In the genomic region with DNA sequence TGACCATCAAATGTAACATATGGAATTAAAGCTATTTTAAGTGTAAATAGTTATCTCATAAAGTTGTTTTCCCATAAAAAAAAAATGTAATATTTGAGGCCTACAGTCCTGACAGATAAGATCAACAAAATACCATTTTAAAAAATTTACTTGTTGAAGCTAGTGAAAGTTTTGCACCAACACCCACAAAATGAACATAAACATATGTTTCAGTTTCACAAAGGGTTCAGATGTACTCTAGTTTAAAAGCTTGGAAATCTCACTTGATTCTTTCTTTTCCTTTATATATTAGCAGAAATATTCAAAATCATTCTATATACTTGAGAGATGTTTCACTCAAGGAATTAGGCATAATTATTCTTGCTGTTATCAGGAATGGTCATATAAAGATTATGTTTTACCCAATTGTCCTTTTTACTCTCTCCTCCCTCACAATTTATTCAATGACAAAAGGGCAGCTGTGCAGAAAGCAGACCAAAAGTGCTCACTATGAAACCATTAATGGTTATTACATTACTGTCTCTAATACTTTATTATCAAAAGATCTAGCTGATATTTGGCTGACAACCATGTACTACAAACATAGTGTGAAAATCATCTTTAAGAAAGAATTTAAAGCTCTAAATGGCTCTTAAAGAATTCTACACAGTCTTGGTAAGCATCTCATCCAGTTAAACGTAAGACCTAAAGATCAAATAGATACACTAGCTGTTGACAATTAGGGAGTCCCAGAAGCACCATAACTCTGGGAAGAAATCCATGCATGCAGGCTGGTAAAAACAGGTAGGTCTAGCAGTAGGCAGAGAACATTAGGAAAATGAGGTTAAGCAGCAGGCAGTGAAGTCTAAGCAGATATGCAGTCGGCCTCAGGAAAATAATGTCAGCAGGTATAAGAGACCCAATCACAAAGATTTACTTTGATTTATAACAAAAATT, we compare ENCODE assay signal across 25 cellular contexts. TPM values are rescaled to one million over a fixed set of nuclear protein-coding genes. Genes with fewer than 3 reads are reported as not detected.
DNase-seq lines count a peak whose midpoint lies in the region; ATAC-seq and TF ChIP-seq lines count a peak whose summit lies in the region.
"Had no signal": no experiment of that assay in that cellular context is flagged by ENCODE, and none has a peak within 500 bp of the region (broad histone marks: within the 10 kb centered on the region; RNA-seq: fewer than 3 reads in every experiment).

No MANE protein-coding gene starts in this region.

- ATAC-seq in Right ventricle myocardium inferior: peak; percentile 9
- ATAC-seq in HG02885 (IDR thresholded peaks at IDR 0.05; ENCODE audit: poor library complexity, unreplicated experiment): peak; percentile 65
- ATAC-seq in right cardiac atrium: no peak
- ATAC-seq: body of pancreas had no signal

- peaks cover 10% of the 10 kb centered on the region for H3K36me3 ChIP-seq in right atrium auricular region
- H3K36me3 ChIP-seq in A673 (ENCODE audit: insufficient read depth, low read length, poor library complexity, severe bottlenecking): no peaks in the 10 kb centered on the region
- H3K36me3 ChIP-seq: colonic mucosa, neutrophil had no signal

- H3K27ac Mint-ChIP-seq in T-helper 2 cell treated with Interferon-gamma antibody and Interleukin-4, amounts not matched to agents 5 μg/mL and 100 μg/mL, for 36 hours: no peak overlapping the region
- no peak overlapping the region for H3K27ac Mint-ChIP-seq in H9
- H3K27ac Mint-ChIP-seq: activated T-cell treated with anti-CD3 and anti-CD28 coated beads, Interleukin-2, amount 50 U/mL, for 24 hours; CD4-positive, CD25-positive, alpha-beta regulatory T cell; stimulated activated naive CD8-positive, alpha-beta T cell treated with anti-CD3 and anti-CD28 coated beads, Interleukin-15, Interleukin-2, amounts not matched to agents 100 ng/mL and 50 ng/mL, for 24 hours had no signal

- no peaks in the 10 kb centered on the region for H3K79me2 ChIP-seq in H9 (ENCODE audit: insufficient read depth, low read length)

- H3K14ac ChIP-seq in H9 (ENCODE audit: insufficient read depth, low read length): no peak overlapping the region

- WGBS in right cardiac atrium: 70% methylated on average over 2 of the region's 2 CpGs
- WGBS in H9 (ENCODE audit: extremely low coverage, insufficient read length, low lambda C conversion rate): no CpG with 5 or more reads among the region's 2 CpGs

- POLR2A ChIA-PET in A673 (lab: Charles Lee; ENCODE audit: low non-redundant PET): no interaction called here

- no peak overlapping the region for H2BK20ac ChIP-seq in H9 (ENCODE audit: low read depth, low read length, poor library complexity, severe bottlenecking)

- no peak overlapping the region for H2BK15ac ChIP-seq in H9 (ENCODE audit: low read depth, low read length)

- no peak overlapping the region for H3T11ph ChIP-seq in H9 (ENCODE audit: low read length)

- BruUV-seq in A673 (replicated peaks; lab: Mats Ljungman, UMichigan): no TSS peak

- no peak overlapping the region for H2AK5ac ChIP-seq in H9 (ENCODE audit: insufficient read length, low read length)

- no peak overlapping the region for H2BK120ac ChIP-seq in H9 (ENCODE audit: low read depth, low read length, poor library complexity, severe bottlenecking)

- no peak overlapping the region for H3K9ac ChIP-seq in H9 (ENCODE audit: extremely low read depth, insufficient read length, low read length)

- H3K4ac ChIP-seq in H9 (ENCODE audit: low read depth, low read length): no peak overlapping the region

- H3K9me3 Mint-ChIP-seq in T-helper 2 cell treated with Interferon-gamma antibody and Interleukin-4, amounts not matched to agents 5 μg/mL and 100 μg/mL, for 36 hours: no peaks in the 10 kb centered on the region
- no peaks in the 10 kb centered on the region for H3K9me3 Mint-ChIP-seq in H9
- H3K9me3 Mint-ChIP-seq: activated T-cell treated with anti-CD3 and anti-CD28 coated beads, Interleukin-2, amount 50 U/mL, for 24 hours; stimulated activated naive CD8-positive, alpha-beta T cell treated with anti-CD3 and anti-CD28 coated beads, Interleukin-15, Interleukin-2, amounts not matched to agents 100 ng/mL and 50 ng/mL, for 24 hours had no signal

- H3K23ac ChIP-seq in H9 (ENCODE audit: insufficient read length, low read depth, low read length): no peak overlapping the region

- H4K8ac ChIP-seq in H9 (replicated peaks; ENCODE audit: insufficient read length, low read depth, low read length): no peak overlapping the region

- H3K27ac ChIP-seq in right atrium auricular region: peak overlapping the region in 1 of 2 donors; percentile 67
- peak overlapping the region; percentile 68 for H3K27ac ChIP-seq in right cardiac atrium (ENCODE audit: low read length)
- H3K27ac ChIP-seq in A673 (ENCODE audit: low read depth, low read length, poor library complexity, severe bottlenecking): no peak overlapping the region
- no peak overlapping the region for H3K27ac ChIP-seq in H9 (ENCODE audit: insufficient read length, low read depth, low read length)
- H3K27ac ChIP-seq: body of pancreas, colonic mucosa, neutrophil, WERI-Rb-1 had no signal

- H3K4me3 Mint-ChIP-seq in T-helper 2 cell treated with Interferon-gamma antibody and Interleukin-4, amounts not matched to agents 5 μg/mL and 100 μg/mL, for 36 hours: peak overlapping the region; percentile 16
- H3K4me3 Mint-ChIP-seq in H9: no peak overlapping the region
- H3K4me3 Mint-ChIP-seq: activated T-cell treated with anti-CD3 and anti-CD28 coated beads, Interleukin-2, amount 50 U/mL, for 24 hours; CD4-positive, CD25-positive, alpha-beta regulatory T cell; stimulated activated naive CD8-positive, alpha-beta T cell treated with anti-CD3 and anti-CD28 coated beads, Interleukin-15, Interleukin-2, amounts not matched to agents 100 ng/mL and 50 ng/mL, for 24 hours had no signal

- H3K79me1 ChIP-seq in H9 (ENCODE audit: insufficient read depth, low read depth, low read length, poor library complexity, severe bottlenecking): no peaks in the 10 kb centered on the region

- H4K20me1 ChIP-seq in H9 (ENCODE audit: control insufficient read depth, insufficient read depth, insufficient read length): no peaks in the 10 kb centered on the region

- H3K9me3 ChIP-seq in right atrium auricular region (no peaks in the 10 kb centered on the region), right cardiac atrium (ENCODE audit: control insufficient read depth, low read length) (no peaks in the 10 kb centered on the region), A673 (ENCODE audit: low read depth, low read length, poor library complexity, severe bottlenecking) (no peaks in the 10 kb centered on the region), H9 (ENCODE audit: control insufficient read depth, low read depth, low read length) (no peaks in the 10 kb centered on the region)
- H3K9me3 ChIP-seq: body of pancreas, colonic mucosa, neutrophil had no signal

- intact Hi-C loops in Right ventricle myocardium inferior (cut with DNase I) (no loop called here), right cardiac atrium (cut with DNase I) (no loop called here), A673 (cut with micrococcal nuclease; ENCODE audit: unreplicated experiment) (no loop called here)

- H3K23me2 ChIP-seq in H9 (ENCODE audit: insufficient read length, low read depth, low read length, poor library complexity, severe bottlenecking): no peaks in the 10 kb centered on the region

- no peak overlapping the region for H3K4me3 ChIP-seq in right atrium auricular region
- no peak overlapping the region for H3K4me3 ChIP-seq in right cardiac atrium (ENCODE audit: low read length)
- H3K4me3 ChIP-seq in foreskin fibroblast (ENCODE audit: low read depth in 1 of 2, low read length in 2 of 2): no peak overlapping the region
- no peak overlapping the region for H3K4me3 ChIP-seq in A673 (ENCODE audit: low read depth, low read length, poor library complexity, severe bottlenecking)
- H3K4me3 ChIP-seq: body of pancreas, colonic mucosa had no signal

- CTCF ChIA-PET in A673 (lab: Charles Lee): no interaction called here

- TF ChIP-seq CTCF in right atrium auricular region (IDR thresholded peaks at IDR 0.05): no peak
- no peak for TF ChIP-seq CTCF in foreskin fibroblast (IDR thresholded peaks at IDR 0.05; ENCODE audit: low read depth, low read length)
- TF ChIP-seq CTCF in A673 (conservative IDR thresholded peaks at IDR 0.05; ENCODE audit: low read depth, low read length): no peak
- TF ChIP-seq CTCF in H9 (conservative IDR thresholded peaks at IDR 0.05): no peak

- no peaks in the 10 kb centered on the region for H3K27me3 Mint-ChIP-seq in T-helper 2 cell treated with Interferon-gamma antibody and Interleukin-4, amounts not matched to agents 5 μg/mL and 100 μg/mL, for 36 hours (ENCODE audit: low read depth)
- peaks cover 7% of the 10 kb centered on the region for H3K27me3 Mint-ChIP-seq in H9 (ENCODE audit: low read depth)
- H3K27me3 Mint-ChIP-seq: activated T-cell treated with anti-CD3 and anti-CD28 coated beads, Interleukin-2, amount 50 U/mL, for 24 hours; CD4-positive, CD25-positive, alpha-beta regulatory T cell; stimulated activated naive CD8-positive, alpha-beta T cell treated with anti-CD3 and anti-CD28 coated beads, Interleukin-15, Interleukin-2, amounts not matched to agents 100 ng/mL and 50 ng/mL, for 24 hours had no signal

- H2AFZ ChIP-seq in H9 (ENCODE audit: low read length): no peak overlapping the region

- no peak overlapping the region for H3K4me2 ChIP-seq in H9 (ENCODE audit: insufficient read depth, insufficient read length, low read length)

- no peak overlapping the region for H4K5ac ChIP-seq in H9 (ENCODE audit: insufficient read length, low read depth, low read length)

- H3K27me3 ChIP-seq in right atrium auricular region: no peaks in the 10 kb centered on the region
- H3K27me3 ChIP-seq in right cardiac atrium (ENCODE audit: control insufficient read depth, insufficient read depth): no peaks in the 10 kb centered on the region
- H3K27me3 ChIP-seq in A673 (replicated peaks; ENCODE audit: insufficient read depth, low read depth, low read length, poor library complexity): no peaks in the 10 kb centered on the region
- no peaks in the 10 kb centered on the region; the same call in 1 of the 2 replicates for H3K27me3 ChIP-seq in H9 (ENCODE audit: insufficient read depth, low read length)
- H3K27me3 ChIP-seq: body of pancreas, colonic mucosa, neutrophil had no signal

- no peak for DNase-seq in Right ventricle myocardium inferior (ENCODE audit: missing footprints)
- no peak for DNase-seq in right atrium auricular region (ENCODE audit: low spot score)
- no peak for DNase-seq in T-helper 2 cell treated with Interferon-gamma antibody and Interleukin-4, amounts not matched to agents 5 μg/mL and 100 μg/mL, for 36 hours (ENCODE audit: low spot score)
- DNase-seq in right cardiac atrium: no peak
- no peak for DNase-seq in foreskin fibroblast
- no peak for DNase-seq in A673 (ENCODE audit: low spot score)
- DNase-seq in H9: no peak
- DNase-seq: 8988T; activated CD4-positive, alpha-beta T cell treated with anti-CD3 and anti-CD28 coated beads for 48 hours; activated T-cell treated with anti-CD3 and anti-CD28 coated beads, Interleukin-2, amount 50 U/mL, for 24 hours; body of pancreas; CD4-positive, CD25-positive, alpha-beta regulatory T cell; colonic mucosa; effector CD8-positive, alpha-beta T cell; Karpas-422; mesendoderm; MV-4-11; NCI-H1436 treated with DMSO at 0.1 percent for 48 hours; NCI-H345; OCI-M1; T-helper 9 cell; WERI-Rb-1 had no signal

- no peak overlapping the region for H3K18ac ChIP-seq in H9 (ENCODE audit: insufficient read length, low read depth, low read length)

- H2BK12ac ChIP-seq in H9 (ENCODE audit: insufficient read length, low read depth, low read length): no peak overlapping the region

- no peak overlapping the region for H4K91ac ChIP-seq in H9 (ENCODE audit: insufficient read length, low read depth, low read length)

- no peak overlapping the region for H3K56ac ChIP-seq in H9 (ENCODE audit: insufficient read length, low read depth, low read length)

- no peak overlapping the region for H2BK5ac ChIP-seq in H9 (ENCODE audit: insufficient read length, low read length)

- H3K4me1 ChIP-seq in right atrium auricular region: peaks cover 0 to 35% of the 10 kb centered on the region in 2 donors
- H3K4me1 ChIP-seq in right cardiac atrium (ENCODE audit: control insufficient read depth, insufficient read depth, low read length): no peaks in the 10 kb centered on the region
- no peaks in the 10 kb centered on the region for H3K4me1 ChIP-seq in A673 (ENCODE audit: insufficient read depth, low read length, poor library complexity, severe bottlenecking)
- H3K4me1 ChIP-seq in H9 (ENCODE audit: insufficient read depth, low read length): no peaks in the 10 kb centered on the region
- H3K4me1 ChIP-seq: colonic mucosa had no signal

- H3K4me1 Mint-ChIP-seq in T-helper 2 cell treated with Interferon-gamma antibody and Interleukin-4, amounts not matched to agents 5 μg/mL and 100 μg/mL, for 36 hours (ENCODE audit: low read depth): peaks cover 4% of the 10 kb centered on the region
- peaks cover 6 to 22% of the 10 kb centered on the region in 2 experiments; a peak in 3 of 4 replicates for H3K4me1 Mint-ChIP-seq in H9

- H3K36me3 Mint-ChIP-seq in T-helper 2 cell treated with Interferon-gamma antibody and Interleukin-4, amounts not matched to agents 5 μg/mL and 100 μg/mL, for 36 hours (ENCODE audit: low read depth): no peaks in the 10 kb centered on the region
- H3K36me3 Mint-ChIP-seq in H9 (ENCODE audit: insufficient read depth in 1 of 3, low read depth in 3 of 3): no peaks in the 10 kb centered on the region; a peak in 1 of 7 replicates
- H3K36me3 Mint-ChIP-seq: CD4-positive, CD25-positive, alpha-beta regulatory T cell had no signal

RNA-seq across cellular contexts. Expression of a gene that starts 28.8 kb away (rescaled TPM):
- total RNA-seq in Right ventricle myocardium inferior (57.9 TPM), right atrium auricular region (10 to 100 TPM; 50.4 to 51.9 TPM), right cardiac atrium (10 to 100 TPM; 36.4 to 58.7 (median 41.5) TPM), A673 (2021) (3.3 and 3.9 TPM in 2 replicates), H9 (2021) (17.2 and 17.4 TPM in 2 replicates)
- 26.1 TPM for polyA plus RNA-seq in right cardiac atrium

Comparison
In these comparisons a context has a peak if more than half of its experiments do, and no peak if none do; other contexts are left out.
1. ATAC-seq: peak in Right ventricle myocardium inferior (single experiment) and HG02885 (single experiment); none in right cardiac atrium (0 of 2).